In genomic region chr18:10453261-10453884, GRCh38 we compare ENCODE assay signal across 11 cellular contexts. TPM values are rescaled to one million over a fixed set of nuclear protein-coding genes. Genes with fewer than 3 reads are reported as not detected.
DNase-seq lines count a peak whose midpoint lies in the region; ATAC-seq, FAIRE-seq and TF ChIP-seq lines count a peak whose summit lies in the region.
"Had no signal": no experiment of that assay in that cellular context is flagged by ENCODE, and none has a peak within 500 bp of the region (broad histone marks: within the 10 kb centered on the region; RNA-seq: fewer than 3 reads in every experiment).

No MANE protein-coding gene starts in this region.

- TF ChIP-seq CTCF in astrocyte (IDR thresholded peaks at IDR 0.05; ENCODE audit: insufficient read depth, low read depth, low read length), result no peak

- no peak overlapping the region for H2BK5ac ChIP-seq in trophoblast cell (ENCODE audit: low read depth, low read length, poor library complexity)

- H3K4me3 Mint-ChIP-seq in astrocyte (ENCODE audit: unreplicated experiment), result no peak overlapping the region

- no peak overlapping the region for H2BK12ac ChIP-seq in trophoblast cell (ENCODE audit: low read length)

- no peak overlapping the region for H2BK120ac ChIP-seq in trophoblast cell (ENCODE audit: insufficient read depth, low read length, poor library complexity)

- no peak for FAIRE-seq in astrocyte (lab: Jason Lieb, UNC)

- peaks cover 11 to 46% (median 33%) of the 10 kb centered on the region in 10 experiments for H3K4me1 ChIP-seq in BLaER1 treated with 17β-estradiol and CSF1 and Interleukin-3, amounts not matched to agents 10 nM and 100 nM
- H3K4me1 ChIP-seq in astrocyte (ENCODE audit: insufficient read depth, low read length) (no peaks in the 10 kb centered on the region), right cardiac atrium (ENCODE audit: control insufficient read depth, insufficient read depth, low read length) (no peaks in the 10 kb centered on the region), trophoblast cell (ENCODE audit: control insufficient read depth in 1 of 2, insufficient read depth in 2 of 2, low read length in 2 of 2) (peaks cover 11 to 12% of the 10 kb centered on the region in 2 experiments)

- no peak overlapping the region for H4K91ac ChIP-seq in trophoblast cell (ENCODE audit: low read depth, low read length)

- ATAC-seq in right cardiac atrium (peak; percentile 18 to 30), HG03442 (IDR thresholded peaks at IDR 0.05; ENCODE audit: unreplicated experiment) (no peak), left lobe of liver (no peak)

- H3K4me3 ChIP-seq in BLaER1 treated with 17β-estradiol and CSF1 and Interleukin-3, amounts not matched to agents 10 nM and 100 nM, result peak overlapping the region in 6 of 10 experiments; percentile 69 to 79 (median 72); a peak in 7 of 20 replicates
- no peak overlapping the region for H3K4me3 ChIP-seq in astrocyte (ENCODE audit: insufficient read depth, low read depth, low read length)
- no peak overlapping the region for H3K4me3 ChIP-seq in right cardiac atrium (ENCODE audit: low read length)
- no peak overlapping the region for H3K4me3 ChIP-seq in trophoblast cell (ENCODE audit: low read depth, low read length)

- H3K79me1 ChIP-seq in trophoblast cell (ENCODE audit: low read length), result peaks cover 3% of the 10 kb centered on the region

- intact Hi-C loops in right cardiac atrium (cut with DNase I), result no loop called here

- no peak overlapping the region for H3K27ac Mint-ChIP-seq in astrocyte (ENCODE audit: unreplicated experiment)

- H4K8ac ChIP-seq in trophoblast cell (ENCODE audit: low read depth, low read length), result no peak overlapping the region

- H3K4ac ChIP-seq in trophoblast cell (ENCODE audit: low read depth, low read length), result no peak overlapping the region

- peaks cover 24 to 47% (median 33%) of the 10 kb centered on the region in 11 experiments for H3K27me3 ChIP-seq in BLaER1 treated with 17β-estradiol and CSF1 and Interleukin-3, amounts not matched to agents 10 nM and 100 nM
- H3K27me3 ChIP-seq in astrocyte (ENCODE audit: insufficient read depth, low read length), result peaks cover 32% of the 10 kb centered on the region
- H3K27me3 ChIP-seq in right cardiac atrium (ENCODE audit: control insufficient read depth, insufficient read depth), result no peaks in the 10 kb centered on the region
- peaks cover 11% of the 10 kb centered on the region for H3K27me3 ChIP-seq in trophoblast cell (ENCODE audit: insufficient read depth, low read length)

- H3K14ac ChIP-seq in trophoblast cell (ENCODE audit: low read length), result no peak overlapping the region

- no peaks in the 10 kb centered on the region for H4K20me1 ChIP-seq in BLaER1 treated with 17β-estradiol and CSF1 and Interleukin-3, amounts not matched to agents 10 nM and 100 nM
- H4K20me1 ChIP-seq in astrocyte (ENCODE audit: insufficient read depth, low read length), result no peaks in the 10 kb centered on the region

- no peaks in the 10 kb centered on the region for H3K9me3 ChIP-seq in BLaER1 treated with 17β-estradiol and CSF1 and Interleukin-3, amounts not matched to agents 10 nM and 100 nM (replicated peaks in 1 of 11)
- H3K9me3 ChIP-seq in astrocyte (ENCODE audit: insufficient read depth, low read depth, low read length) (no peaks in the 10 kb centered on the region), right cardiac atrium (ENCODE audit: control insufficient read depth, low read length) (no peaks in the 10 kb centered on the region), trophoblast cell (ENCODE audit: insufficient read depth, low read depth, low read length) (peaks cover 3% of the 10 kb centered on the region)

- H3K18ac ChIP-seq in trophoblast cell (ENCODE audit: low read length), result no peak overlapping the region

- peak overlapping the region in 8 of 11 experiments; percentile 24 to 70 (median 54); a peak in 10 of 22 replicates for H3K27ac ChIP-seq in BLaER1 treated with 17β-estradiol and CSF1 and Interleukin-3, amounts not matched to agents 10 nM and 100 nM
- no peak overlapping the region for H3K27ac ChIP-seq in astrocyte (ENCODE audit: low read depth, low read length)
- H3K27ac ChIP-seq in right cardiac atrium (ENCODE audit: low read length), result peak overlapping the region; percentile 69
- H3K27ac ChIP-seq in trophoblast cell (ENCODE audit: low read depth, low read length), result no peak overlapping the region

- peak overlapping the region in 8 of 11 experiments; percentile 16 to 83 (median 68); a peak in 12 of 22 replicates for H3K9ac ChIP-seq in BLaER1 treated with 17β-estradiol and CSF1 and Interleukin-3, amounts not matched to agents 10 nM and 100 nM
- no peak overlapping the region for H3K9ac ChIP-seq in astrocyte (ENCODE audit: low read length)
- H3K9ac ChIP-seq in trophoblast cell (ENCODE audit: low read length), result no peak overlapping the region

- H2AFZ ChIP-seq in astrocyte (ENCODE audit: low read depth, low read length) (peak overlapping the region; percentile 45), trophoblast cell (ENCODE audit: insufficient read depth, low read length, poor library complexity) (peak overlapping the region; percentile 39)

- peaks cover 15% of the 10 kb centered on the region for H3K4me1 Mint-ChIP-seq in astrocyte (ENCODE audit: low read depth, unreplicated experiment)

- peaks cover 8% of the 10 kb centered on the region for H3K27me3 Mint-ChIP-seq in astrocyte (ENCODE audit: low read depth, unreplicated experiment)

- 35% methylated on average over 15 of the region's 15 CpGs for WGBS in right cardiac atrium
- no CpG with 5 or more reads among the region's 15 CpGs for WGBS in trophoblast cell (ENCODE audit: extremely low coverage, insufficient coverage, insufficient read length)

- no peaks in the 10 kb centered on the region for H3K36me3 Mint-ChIP-seq in astrocyte (ENCODE audit: low read depth, unreplicated experiment)

- no peak overlapping the region for H2AK5ac ChIP-seq in trophoblast cell (ENCODE audit: low read length)

- peak overlapping the region; percentile 91 to 99 (median 98) for H3K4me2 ChIP-seq in BLaER1 treated with 17β-estradiol and CSF1 and Interleukin-3, amounts not matched to agents 10 nM and 100 nM
- H3K4me2 ChIP-seq in astrocyte (ENCODE audit: low read length), result peak overlapping the region; percentile 79
- H3K4me2 ChIP-seq in trophoblast cell (ENCODE audit: low read length), result peak overlapping the region; percentile 97

- H3K36me3 ChIP-seq in BLaER1 treated with 17β-estradiol and CSF1 and Interleukin-3, amounts not matched to agents 10 nM and 100 nM, result no peaks in the 10 kb centered on the region
- H3K36me3 ChIP-seq in astrocyte (ENCODE audit: insufficient read depth, low read length), result no peaks in the 10 kb centered on the region
- no peaks in the 10 kb centered on the region for H3K36me3 ChIP-seq in trophoblast cell (ENCODE audit: control insufficient read depth in 1 of 2, insufficient read depth in 2 of 2, low read length in 2 of 2)

- H4K12ac ChIP-seq in trophoblast cell (ENCODE audit: low read depth, low read length), result no peak overlapping the region

- H3K23ac ChIP-seq in trophoblast cell (ENCODE audit: low read length), result no peak overlapping the region

- H3K9me3 Mint-ChIP-seq in astrocyte (ENCODE audit: unreplicated experiment), result peaks cover 2% of the 10 kb centered on the region

- DNase-seq in astrocyte (ENCODE audit: low read depth), result no peak
- DNase-seq in right cardiac atrium, result peak in 2 of 3 donors; percentile 38 to 67
- peak in 1 of 2 donors; percentile 39 for DNase-seq in trophoblast cell
- DNase-seq in GM03348 (ENCODE audit: low spot score), result no peak
- no peak for DNase-seq in left lobe of liver (ENCODE audit: low spot score)
- DNase-seq in stimulated activated CD4-positive, alpha-beta T cell treated with anti-CD3 and anti-CD28 coated beads, Interleukin-2, amount 100 ng/mL, for 24 hours, result no peak
- DNase-seq: activated T-cell treated with anti-CD3 and anti-CD28 coated beads, Interleukin-2, amount 50 U/mL, for 1 hour; stimulated activated CD4-positive, alpha-beta T cell treated with anti-CD3 and anti-CD28 coated beads, Interleukin-4, amount 100 ng/mL, for 24 hours; T-helper 9 cell had no signal

- H3K79me2 ChIP-seq in astrocyte (ENCODE audit: insufficient read depth, low read length) (no peaks in the 10 kb centered on the region), trophoblast cell (ENCODE audit: control insufficient read depth, insufficient read depth, low read length, poor library complexity) (peaks cover 2% of the 10 kb centered on the region)

RNA-seq across cellular contexts. Expression of gene APCDD1, which starts 1.1 kb away (rescaled TPM):
- 4.4 and 5.4 TPM in 2 replicates for total RNA-seq in astrocyte
- 10 to 100 TPM; 31.4 to 76.1 (median 49.9) TPM for total RNA-seq in right cardiac atrium
- polyA plus RNA-seq in right cardiac atrium, result 18.2 TPM
- polyA plus RNA-seq in trophoblast cell (2013), result 0.81 and 1.4 TPM in 2 replicates
- 0.58 TPM for total RNA-seq in left lobe of liver

Comparison
In these comparisons a context has a peak if more than half of its experiments do, and no peak if none do; other contexts are left out.
1. H3K27ac ChIP-seq: peak in BLaER1 treated with 17β-estradiol and CSF1 and Interleukin-3, amounts not matched to agents 10 nM and 100 nM (8 of 11) and right cardiac atrium (single experiment); none in astrocyte (single experiment) and trophoblast cell (single experiment).
2. H3K4me3 ChIP-seq: peak in BLaER1 treated with 17β-estradiol and CSF1 and Interleukin-3, amounts not matched to agents 10 nM and 100 nM (6 of 10); none in astrocyte (single experiment), right cardiac atrium (single experiment) and trophoblast cell (single experiment).
3. H3K9ac ChIP-seq: peak in BLaER1 treated with 17β-estradiol and CSF1 and Interleukin-3, amounts not matched to agents 10 nM and 100 nM (8 of 11); none in astrocyte (single experiment) and trophoblast cell (single experiment).
4. DNase-seq: peak in right cardiac atrium (2 of 3); none in astrocyte (single experiment), GM03348 (single experiment), left lobe of liver (single experiment) and stimulated activated CD4-positive, alpha-beta T cell treated with anti-CD3 and anti-CD28 coated beads, Interleukin-2, amount 100 ng/mL, for 24 hours (0 of 2).
5. ATAC-seq: peak in right cardiac atrium (2 of 2); none in HG03442 (single experiment) and left lobe of liver (single experiment).
6. Peak in every context shown above with its lines, with median percentiles within 50 percentile points of each other: H3K4me2 ChIP-seq.